19 cellular contexts compared by ENCODE assay signal in genomic region chr20:51969191-51969590, GRCh38.
A peak's percentile ranks its signal among the peaks of the same experiment; 100 is the strongest.
DNase-seq lines count a peak whose midpoint lies in the region; ATAC-seq and TF ChIP-seq lines count a peak whose summit lies in the region.
"Had no signal": no experiment of that assay in that cellular context is flagged by ENCODE, and none has a peak within 500 bp of the region (broad histone marks: within the 10 kb centered on the region; RNA-seq: fewer than 3 reads in every experiment).

No MANE protein-coding gene starts in this region.

- H3K14ac ChIP-seq in IMR-90 (replicated peaks; ENCODE audit: low read depth, low read length), result no peak overlapping the region

- BruUV-seq in IMR-90 (replicated peaks; lab: Mats Ljungman, UMichigan), result no TSS peak

- H3K4me3 ChIP-seq in AG10803 (ENCODE audit: low read length) (no peak overlapping the region), IMR-90 (ENCODE audit: insufficient read depth, low read depth, low read length) (no peak overlapping the region), fibroblast of mammary gland (ENCODE audit: control insufficient read depth, low read depth, low read length) (no peak overlapping the region)
- H3K4me3 ChIP-seq in CD8-positive, alpha-beta memory T cell (ENCODE audit: low read length), result no peak overlapping the region
- H3K4me3 ChIP-seq: BLaER1 treated with 17β-estradiol and CSF1 and Interleukin-3, amounts not matched to agents 10 nM and 100 nM had no signal

- H4K20me1 ChIP-seq in IMR-90 (ENCODE audit: insufficient read depth, low read length), result no peaks in the 10 kb centered on the region
- H4K20me1 ChIP-seq: BLaER1 treated with 17β-estradiol and CSF1 and Interleukin-3, amounts not matched to agents 10 nM and 100 nM had no signal

- no peaks in the 10 kb centered on the region for H3K9me1 ChIP-seq in IMR-90 (ENCODE audit: insufficient read depth, low read length)

- no peak overlapping the region for H2BK15ac ChIP-seq in IMR-90 (ENCODE audit: low read depth, low read length)

- H3K36me3 ChIP-seq in IMR-90 (ENCODE audit: control insufficient read depth, insufficient read depth, low read length), result no peaks in the 10 kb centered on the region
- H3K36me3 ChIP-seq in CD8-positive, alpha-beta memory T cell (ENCODE audit: insufficient read depth, low read length), result no peaks in the 10 kb centered on the region
- H3K36me3 ChIP-seq: BE2C; BLaER1 treated with 17β-estradiol and CSF1 and Interleukin-3, amounts not matched to agents 10 nM and 100 nM had no signal

- no peak for TF ChIP-seq RAD21 in IMR-90 (IDR thresholded peaks at IDR 0.05; ENCODE audit: low read length)

- H3K4me2 ChIP-seq in IMR-90 (ENCODE audit: low read depth, low read length), result no peak overlapping the region
- H3K4me2 ChIP-seq: BLaER1 treated with 17β-estradiol and CSF1 and Interleukin-3, amounts not matched to agents 10 nM and 100 nM had no signal

- H3K9me3 Mint-ChIP-seq in CD8-positive, alpha-beta memory T cell, result no peaks in the 10 kb centered on the region
- H3K9me3 Mint-ChIP-seq: CD4-positive, alpha-beta T cell; HFFc6 had no signal

- ATAC-seq in IMR-90 (ENCODE audit: low read depth), result no peak

- H2AK9ac ChIP-seq in IMR-90 (replicated peaks; ENCODE audit: low read depth, low read length, poor library complexity), result no peak overlapping the region

- H3K27ac Mint-ChIP-seq in CD8-positive, alpha-beta memory T cell, result no peak overlapping the region
- H3K27ac Mint-ChIP-seq: CD4-positive, alpha-beta T cell; HFFc6 had no signal

- WGBS in IMR-90 (ENCODE audit: extremely low coverage in 2 of 2, insufficient read length in 1 of 2), 2 experiments, result no CpG with 5 or more reads among the region's 5 CpGs

- H2BK5ac ChIP-seq in IMR-90 (ENCODE audit: low read depth, low read length, poor library complexity, severe bottlenecking), result no peak overlapping the region

- no peaks in the 10 kb centered on the region for H3K9me3 ChIP-seq in IMR-90 (ENCODE audit: control insufficient read depth, insufficient read depth, low read length)
- H3K9me3 ChIP-seq in CD8-positive, alpha-beta memory T cell (ENCODE audit: low read length), result no peaks in the 10 kb centered on the region
- H3K9me3 ChIP-seq: BE2C; BLaER1 treated with 17β-estradiol and CSF1 and Interleukin-3, amounts not matched to agents 10 nM and 100 nM had no signal

- dilution Hi-C loops in IMR-90 (cut with HindIII; ENCODE audit: low sequenced_read_pairs, unreplicated experiment), result no loop called here

- H4K8ac ChIP-seq in IMR-90 (ENCODE audit: low read depth in 2 of 2, low read length in 2 of 2), result no peak overlapping the region

- H3K4me1 Mint-ChIP-seq in CD8-positive, alpha-beta memory T cell, result peaks cover 0 to 2% (median 0%) of the 10 kb centered on the region in 3 donors
- H3K4me1 Mint-ChIP-seq: CD14-positive monocyte had no signal

- no peak for TF ChIP-seq CTCF in AG10803 (conservative IDR thresholded peaks at IDR 0.05; ENCODE audit: low read length)
- TF ChIP-seq CTCF in IMR-90 (conservative IDR thresholded peaks at IDR 0.05; ENCODE audit: low read depth, low read length), result no peak
- TF ChIP-seq CTCF in fibroblast of mammary gland (conservative IDR thresholded peaks at IDR 0.05; ENCODE audit: control insufficient read depth, insufficient read depth, low read depth, low read length), result no peak

- 0 out of 2 replicates have a peak overlapping the region, but pooled peaks have one; percentile 3 for H2AK5ac ChIP-seq in IMR-90 (ENCODE audit: low read depth, low read length)

- peaks cover 1 to 16% of the 10 kb centered on the region in 2 donors for H3K27me3 Mint-ChIP-seq in CD8-positive, alpha-beta memory T cell

- no peak overlapping the region for H3K4me3 Mint-ChIP-seq in CD8-positive, alpha-beta memory T cell
- H3K4me3 Mint-ChIP-seq: CD14-positive monocyte; CD4-positive, alpha-beta T cell; HFFc6 had no signal

- H4K91ac ChIP-seq in IMR-90 (ENCODE audit: insufficient read depth, low read depth, low read length), result no peak overlapping the region

- no peak overlapping the region for H2BK20ac ChIP-seq in IMR-90 (ENCODE audit: low read depth, low read length)

- no peak overlapping the region for H3K9ac ChIP-seq in IMR-90 (ENCODE audit: low read depth, low read length)
- H3K9ac ChIP-seq: BLaER1 treated with 17β-estradiol and CSF1 and Interleukin-3, amounts not matched to agents 10 nM and 100 nM had no signal

- no peaks in the 10 kb centered on the region for H3K79me1 ChIP-seq in IMR-90 (ENCODE audit: low read depth in 1 of 2, low read length in 2 of 2)

- no peak overlapping the region for H2BK120ac ChIP-seq in IMR-90 (ENCODE audit: low read depth, low read length)

- no peak overlapping the region for H3K23ac ChIP-seq in IMR-90 (ENCODE audit: low read depth, low read length)

- H3K4ac ChIP-seq in IMR-90 (ENCODE audit: low read depth, low read length), result no peak overlapping the region

- POLR2A ChIA-PET in IMR-90 (lab: Charles Lee; ENCODE audit: unreplicated experiment), result no interaction called here
- POLR2A ChIA-PET in CD8-positive, alpha-beta memory T cell (lab: Charles Lee), result no interaction called here

- H2AFZ ChIP-seq in IMR-90 (replicated peaks; ENCODE audit: low read length, poor library complexity), result no peak overlapping the region

- H3K27ac ChIP-seq in IMR-90 (ENCODE audit: insufficient read depth, low read length), result no peak overlapping the region
- no peak overlapping the region for H3K27ac ChIP-seq in CD8-positive, alpha-beta memory T cell (ENCODE audit: low read depth, low read length)
- H3K27ac ChIP-seq: 22Rv1; BLaER1 treated with 17β-estradiol and CSF1 and Interleukin-3, amounts not matched to agents 10 nM and 100 nM had no signal

- in situ Hi-C loops in IMR-90 (cut with MboI; ENCODE audit: low sequenced_read_pairs), result no loop called here

- no peak overlapping the region for H3K18ac ChIP-seq in IMR-90 (ENCODE audit: low read depth, low read length)

- H4K5ac ChIP-seq in IMR-90 (ENCODE audit: low read depth, low read length), result no peak overlapping the region

- H3K36me3 Mint-ChIP-seq in CD8-positive, alpha-beta memory T cell, result no peaks in the 10 kb centered on the region
- H3K36me3 Mint-ChIP-seq: CD14-positive monocyte had no signal

- no peak for TF ChIP-seq POLR2A in IMR-90 (IDR thresholded peaks at IDR 0.05; ENCODE audit: low read depth, low read length)

- H3K56ac ChIP-seq in IMR-90 (ENCODE audit: extremely low read depth, insufficient read depth, low read length), result no peak overlapping the region

- peaks cover 3% of the 10 kb centered on the region; the same call in 1 of the 2 replicates for H3K4me1 ChIP-seq in IMR-90 (ENCODE audit: control insufficient read depth, insufficient read depth, low read length)
- H3K4me1 ChIP-seq in CD8-positive, alpha-beta memory T cell (ENCODE audit: insufficient read depth, low read length), result no peaks in the 10 kb centered on the region
- H3K4me1 ChIP-seq: BE2C; BLaER1 treated with 17β-estradiol and CSF1 and Interleukin-3, amounts not matched to agents 10 nM and 100 nM had no signal

- H3K27me3 ChIP-seq in IMR-90 (ENCODE audit: control insufficient read depth, insufficient read depth, low read length), result no peaks in the 10 kb centered on the region
- no peaks in the 10 kb centered on the region for H3K27me3 ChIP-seq in CD8-positive, alpha-beta memory T cell (ENCODE audit: insufficient read depth, low read length, poor library complexity, severe bottlenecking)
- H3K27me3 ChIP-seq: BE2C; BLaER1 treated with 17β-estradiol and CSF1 and Interleukin-3, amounts not matched to agents 10 nM and 100 nM had no signal

- CTCF ChIA-PET in IMR-90 (lab: Yijun Ruan, JAX), result no interaction called here
- CTCF ChIA-PET in CD8-positive, alpha-beta memory T cell (lab: Charles Lee), result no interaction called here

- intact Hi-C loops in IMR-90 (cut with micrococcal nuclease), result loop anchor here (5.0 to 10.0 kb wide), 2 partner anchors 164 to 327 kb away; partner anchors contain the start of gene SALL4

- peak; percentile 22 for DNase-seq in AG10803 (ENCODE audit: low read depth)
- no peak for DNase-seq in IMR-90
- peak; percentile 8 for DNase-seq in fibroblast of mammary gland (ENCODE audit: low read depth)
- DNase-seq in NCI-H1436 (lab: John Stamatoyannopoulos, UW), result no peak
- no peak for DNase-seq in CD8-positive, alpha-beta memory T cell
- no peak for DNase-seq in NCI-H226
- DNase-seq: AML-193; BE2C; Calu3; CD4-positive, alpha-beta T cell; COR-L47; DMS53; DMS79 treated with DMSO at 0.1 percent for 48 hours; GF-D8; H7; HFFc6 had no signal

TF ChIP-seq in IMR-90, 13 proteins besides CTCF, POLR2A, EP300 and RAD21 (continues in another document):
- no peak for TF ChIP-seq CHD1 (IDR thresholded peaks at IDR 0.05; ENCODE audit: low read depth, low read length)
- TF ChIP-seq MAZ (IDR thresholded peaks at IDR 0.05; ENCODE audit: borderline replicate concordance, low read depth, low read length), result no peak
- TF ChIP-seq BHLHE40 (IDR thresholded peaks at IDR 0.05; ENCODE audit: low read depth, low read length), result no peak
- TF ChIP-seq NFE2L2 (IDR thresholded peaks at IDR 0.05; ENCODE audit: low read depth, low read length), result no peak
- no peak for TF ChIP-seq USF2 (IDR thresholded peaks at IDR 0.05; ENCODE audit: low read depth, low read length)
- TF ChIP-seq SMC3 (IDR thresholded peaks at IDR 0.05; ENCODE audit: low read depth, low read length), result no peak
- no peak for TF ChIP-seq RFX5 (IDR thresholded peaks at IDR 0.05; ENCODE audit: low read depth, low read length)
- no peak for TF ChIP-seq CEBPB (IDR thresholded peaks at IDR 0.05; ENCODE audit: low read depth, low read length)
- no peak for TF ChIP-seq RCOR1 (IDR thresholded peaks at IDR 0.05; ENCODE audit: insufficient replicate concordance, low read length)
- no peak for TF ChIP-seq FOS (IDR thresholded peaks at IDR 0.05; ENCODE audit: low read depth, low read length)
- TF ChIP-seq ELK1 (IDR thresholded peaks at IDR 0.05; ENCODE audit: borderline replicate concordance, low read depth, low read length), result no peak
- no peak for TF ChIP-seq MAFK (IDR thresholded peaks at IDR 0.05; ENCODE audit: low read depth, low read length)

Comparison
In these comparisons a context has a peak if more than half of its experiments do, and no peak if none do; other contexts are left out.
1. DNase-seq: peak in AG10803 (single experiment) and fibroblast of mammary gland (single experiment); none in IMR-90 (single experiment), NCI-H1436 (single experiment), CD8-positive, alpha-beta memory T cell (0 of 5) and NCI-H226 (single experiment).